2 cellular contexts compared by ENCODE assay signal in genomic region chr2:176813526-176814179, GRCh38.
TF ChIP-seq lines count a peak whose summit lies in the region.

No MANE protein-coding gene starts in this region.

TF ChIP-seq in H1, 55 proteins besides CTCF, POLR2A, EP300 and RAD21:
- TF ChIP-seq E2F6 (IDR thresholded peaks at IDR 0.05) (peak; percentile 64; the same call in 1 of the 2 replicates), CHD1 (IDR thresholded peaks at IDR 0.05; ENCODE audit: low read depth, low read length) (no peak), SP4 (IDR thresholded peaks at IDR 0.05; ENCODE audit: low read length) (no peak)
- TF ChIP-seq, protein P1, sequence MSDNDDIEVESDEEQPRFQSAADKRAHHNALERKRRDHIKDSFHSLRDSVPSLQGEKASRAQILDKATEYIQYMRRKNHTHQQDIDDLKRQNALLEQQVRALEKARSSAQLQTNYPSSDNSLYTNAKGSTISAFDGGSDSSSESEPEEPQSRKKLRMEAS (IDR thresholded peaks at IDR 0.05) = peak; percentile 71

TF ChIP-seq in neural cell, 6 proteins besides CTCF, POLR2A, EP300 and RAD21:
- TF ChIP-seq, protein P2, sequence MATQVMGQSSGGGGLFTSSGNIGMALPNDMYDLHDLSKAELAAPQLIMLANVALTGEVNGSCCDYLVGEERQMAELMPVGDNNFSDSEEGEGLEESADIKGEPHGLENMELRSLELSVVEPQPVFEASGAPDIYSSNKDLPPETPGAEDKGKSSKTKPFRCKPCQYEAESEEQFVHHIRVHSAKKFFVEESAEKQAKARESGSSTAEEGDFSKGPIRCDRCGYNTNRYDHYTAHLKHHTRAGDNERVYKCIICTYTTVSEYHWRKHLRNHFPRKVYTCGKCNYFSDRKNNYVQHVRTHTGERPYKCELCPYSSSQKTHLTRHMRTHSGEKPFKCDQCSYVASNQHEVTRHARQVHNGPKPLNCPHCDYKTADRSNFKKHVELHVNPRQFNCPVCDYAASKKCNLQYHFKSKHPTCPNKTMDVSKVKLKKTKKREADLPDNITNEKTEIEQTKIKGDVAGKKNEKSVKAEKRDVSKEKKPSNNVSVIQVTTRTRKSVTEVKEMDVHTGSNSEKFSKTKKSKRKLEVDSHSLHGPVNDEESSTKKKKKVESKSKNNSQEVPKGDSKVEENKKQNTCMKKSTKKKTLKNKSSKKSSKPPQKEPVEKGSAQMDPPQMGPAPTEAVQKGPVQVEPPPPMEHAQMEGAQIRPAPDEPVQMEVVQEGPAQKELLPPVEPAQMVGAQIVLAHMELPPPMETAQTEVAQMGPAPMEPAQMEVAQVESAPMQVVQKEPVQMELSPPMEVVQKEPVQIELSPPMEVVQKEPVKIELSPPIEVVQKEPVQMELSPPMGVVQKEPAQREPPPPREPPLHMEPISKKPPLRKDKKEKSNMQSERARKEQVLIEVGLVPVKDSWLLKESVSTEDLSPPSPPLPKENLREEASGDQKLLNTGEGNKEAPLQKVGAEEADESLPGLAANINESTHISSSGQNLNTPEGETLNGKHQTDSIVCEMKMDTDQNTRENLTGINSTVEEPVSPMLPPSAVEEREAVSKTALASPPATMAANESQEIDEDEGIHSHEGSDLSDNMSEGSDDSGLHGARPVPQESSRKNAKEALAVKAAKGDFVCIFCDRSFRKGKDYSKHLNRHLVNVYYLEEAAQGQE (IDR thresholded peaks at IDR 0.05; ENCODE audit: borderline replicate concordance) = peak; percentile 25
- TF ChIP-seq SMC3 (conservative IDR thresholded peaks at IDR 0.05; ENCODE audit: poor library complexity) = no peak
- TF ChIP-seq TAF1 (IDR thresholded peaks at IDR 0.05; ENCODE audit: low read depth) = no peak
- TF ChIP-seq EZH2 (IDR thresholded peaks at IDR 0.05; ENCODE audit: borderline replicate concordance, insufficient read depth, low read length, poor library complexity, severe bottlenecking) = no peak
- TF ChIP-seq MXI1 (conservative IDR thresholded peaks at IDR 0.05; ENCODE audit: poor library complexity, severe bottlenecking) = no peak
- TF ChIP-seq POLR2AphosphoS5 (IDR thresholded peaks at IDR 0.05) = peak; percentile 61
